In genomic region chr14:103260629-103261124, GRCh38 we compare ENCODE assay signal across 9 cellular contexts.
DNase-seq lines count a peak whose midpoint lies in the region; ATAC-seq, FAIRE-seq and TF ChIP-seq lines count a peak whose summit lies in the region.
"Had no signal": no experiment of that assay in that cellular context is flagged by ENCODE, and none has a peak within 500 bp of the region (broad histone marks: within the 10 kb centered on the region; RNA-seq: fewer than 3 reads in every experiment).

No MANE protein-coding gene starts in this region.

- TF ChIP-seq CTCF in left ventricle myocardium inferior (IDR thresholded peaks at IDR 0.05; ENCODE audit: borderline replicate concordance), result no peak

- H3K27me3 ChIP-seq in left ventricle myocardium inferior (ENCODE audit: low read depth), result peaks cover 5% of the 10 kb centered on the region
- no peaks in the 10 kb centered on the region for H3K27me3 ChIP-seq in small intestine (ENCODE audit: control insufficient read depth in 2 of 2, insufficient read depth in 2 of 2, low read length in 2 of 2)
- H3K27me3 ChIP-seq: cardiac muscle cell had no signal

- no peaks in the 10 kb centered on the region for H3K36me3 ChIP-seq in left ventricle myocardium inferior
- no peaks in the 10 kb centered on the region for H3K36me3 ChIP-seq in small intestine (ENCODE audit: control insufficient read depth in 2 of 2, insufficient read depth in 2 of 2, low read length in 2 of 2)
- H3K36me3 ChIP-seq: cardiac muscle cell had no signal

- ATAC-seq in SK-N-SH treated with all-trans-retinoic acid at 6 μM for 48 hours (peak; percentile 90), HG03521 (IDR thresholded peaks at IDR 0.05; ENCODE audit: unreplicated experiment) (no peak), HG02588 (IDR thresholded peaks at IDR 0.05; ENCODE audit: unreplicated experiment) (no peak), GM19452 (IDR thresholded peaks at IDR 0.05; ENCODE audit: unreplicated experiment) (no peak)

- peak; percentile 40 for DNase-seq in A172 (ENCODE audit: low spot score)
- peak; percentile 35 for DNase-seq in left ventricle myocardium inferior
- peak; percentile 82 for DNase-seq in small intestine

- H3K4me3 ChIP-seq in GM08714 (ENCODE audit: low read length), result peak overlapping the region; percentile 10; the same call in 1 of the 2 replicates
- H3K4me3 ChIP-seq in left ventricle myocardium inferior, result peak overlapping the region; percentile 68
- H3K4me3 ChIP-seq in small intestine (ENCODE audit: low read depth in 1 of 2, low read length in 2 of 2), result peak overlapping the region in 1 of 2 donors; percentile 62
- H3K4me3 ChIP-seq: cardiac muscle cell had no signal

- WGBS in small intestine, 3 donors, result 3 to 4% (median 4%) methylated on average over 9 of the region's 9 CpGs

- H3K27ac ChIP-seq in left ventricle myocardium inferior (replicated peaks) (peak overlapping the region; percentile 79), small intestine (ENCODE audit: low read depth in 1 of 2, low read length in 1 of 2) (peak overlapping the region; percentile 93 to 98)
- H3K27ac ChIP-seq: cardiac muscle cell had no signal

- intact Hi-C loops in left ventricle myocardium inferior (cut with micrococcal nuclease), result no loop called here

- no peaks in the 10 kb centered on the region for H3K9me3 ChIP-seq in left ventricle myocardium inferior (replicated peaks)
- no peaks in the 10 kb centered on the region for H3K9me3 ChIP-seq in small intestine (ENCODE audit: control insufficient read depth, low read depth)

- FAIRE-seq in small intestine (lab: Jason Lieb, UNC), result no peak

- peaks cover 17% of the 10 kb centered on the region for H3K4me1 ChIP-seq in left ventricle myocardium inferior
- peaks cover 0 to 6% of the 10 kb centered on the region in 2 donors for H3K4me1 ChIP-seq in small intestine (ENCODE audit: control insufficient read depth in 2 of 2, insufficient read depth in 1 of 2, low read depth in 1 of 2, low read length in 1 of 2)

TF ChIP-seq in SK-N-SH treated with all-trans-retinoic acid at 6 μM for 48 hours, 23 proteins besides CTCF, POLR2A, EP300 and RAD21:
- TF ChIP-seq BACH2 (CRISPR knock-in tag; IDR thresholded peaks at IDR 0.05; ENCODE audit: borderline replicate concordance) (no peak), ZNF565 (CRISPR knock-in tag; conservative IDR thresholded peaks at IDR 0.05; ENCODE audit: low read depth) (no peak), ZFP3 (CRISPR knock-in tag; IDR thresholded peaks at IDR 0.05) (no peak)
TF ChIP-seq in SK-N-SH treated with all-trans-retinoic acid at 6 μM for 48 hours: peak in this region for 0.
